In the genomic region with DNA sequence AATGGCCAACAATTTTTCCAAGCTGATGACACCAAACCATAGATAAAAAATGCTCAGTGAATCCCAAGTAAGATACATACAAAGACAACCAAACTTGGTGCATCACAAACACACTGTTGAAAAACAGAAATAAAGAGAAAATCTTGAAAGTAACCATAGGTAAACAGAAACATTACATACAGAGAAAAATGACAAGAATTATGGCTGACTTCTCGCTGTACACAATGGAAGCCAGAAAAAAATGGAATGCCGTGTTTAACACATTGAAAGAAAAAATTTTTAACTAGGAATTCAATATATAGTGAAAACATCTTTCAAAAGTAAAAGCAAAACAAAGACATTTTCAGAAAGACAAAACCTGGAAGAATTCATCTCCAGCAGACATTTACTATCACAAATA, we compare ENCODE assay signal across 22 cellular contexts. TPM values are rescaled to one million over a fixed set of nuclear protein-coding genes. Genes with fewer than 3 reads are reported as not detected.
A peak's percentile ranks its signal among the peaks of the same experiment; 100 is the strongest.
DNase-seq lines count a peak whose midpoint lies in the region; ATAC-seq, FAIRE-seq and TF ChIP-seq lines count a peak whose summit lies in the region.
"Had no signal": no experiment of that assay in that cellular context is flagged by ENCODE, and none has a peak within 500 bp of the region (broad histone marks: within the 10 kb centered on the region; RNA-seq: fewer than 3 reads in every experiment).

No MANE protein-coding gene starts in this region.

- H3K36me3 ChIP-seq in HEK293 (ENCODE audit: control insufficient read depth in 2 of 2, insufficient read depth in 1 of 2, low read length in 2 of 2) (peaks cover 9 to 32% of the 10 kb centered on the region in 2 experiments; a peak in 2 of 3 replicates), GM12878 (ENCODE audit: control insufficient read depth in 2 of 2, insufficient read depth in 2 of 2, low read length in 1 of 2) (peaks cover 10 to 35% of the 10 kb centered on the region in 2 experiments)

- POLR2A ChIA-PET in HEK293 (lab: Yijun Ruan, JAX) = no interaction called here
- POLR2A ChIA-PET in GM12878 (lab: Charles Lee) = no interaction called here

- no peak for TF ChIP-seq POLR2A in GM12878 (IDR thresholded peaks at IDR 0.05; ENCODE audit: low read depth, low read length)

- intact Hi-C loops in GM12878 (cut with micrococcal nuclease; ENCODE audit: unreplicated experiment) = no loop called here

- peaks cover 3% of the 10 kb centered on the region; the same call in 1 of the 2 replicates for H4K20me1 ChIP-seq in GM12878 (ENCODE audit: control insufficient read depth, insufficient read depth)

- H3K4me3 ChIP-seq in HEK293 (ENCODE audit: low read depth, low read length) (no peak overlapping the region), GM12878 (no peak overlapping the region)

- H3K9ac ChIP-seq in GM12878 (ENCODE audit: control insufficient read depth, insufficient read depth, low read length) = no peak overlapping the region

- no peak for FAIRE-seq in GM12878 (lab: Jason Lieb, UNC)
- FAIRE-seq: A204.1, GM12891, GM19239, H1 had no signal

- BruUV-seq in GM12878 (replicated peaks; lab: Mats Ljungman, UMichigan) = no TSS peak

- CTCF ChIA-PET in HEK293 (lab: Yijun Ruan, JAX) = interaction anchor here (0.5 kb wide), 1 partner anchor 317 kb away, joined by 3 read pairs; no protein-coding TSS in a partner anchor
- CTCF ChIA-PET in GM12878 (lab: Yijun Ruan, JAX) = interaction anchor here (1.3 kb wide), 1 partner anchor 14 kb away, joined by 4 read pairs; no protein-coding TSS in a partner anchor

- peak overlapping the region; percentile 13 for H3K27ac Mint-ChIP-seq in activated T-cell treated with anti-CD3 and anti-CD28 coated beads, Interleukin-2, amount 50 U/mL, for 24 hours
- H3K27ac Mint-ChIP-seq in endothelial cell (ENCODE audit: unreplicated experiment) = peak overlapping the region; percentile 3
- H3K27ac Mint-ChIP-seq: H9 had no signal

- H3K4me1 Mint-ChIP-seq in activated T-cell treated with anti-CD3 and anti-CD28 coated beads, Interleukin-2, amount 50 U/mL, for 24 hours (ENCODE audit: low read depth) = peaks cover 3% of the 10 kb centered on the region
- peaks cover 25% of the 10 kb centered on the region for H3K4me1 Mint-ChIP-seq in endothelial cell (ENCODE audit: unreplicated experiment)
- H3K4me1 Mint-ChIP-seq: H9 had no signal

- no peak for DNase-seq in activated T-cell treated with anti-CD3 and anti-CD28 coated beads, Interleukin-2, amount 50 U/mL, for 24 hours
- DNase-seq in activated T-cell treated with anti-CD3 and anti-CD28 coated beads, Interleukin-2, amount 50 U/mL, for 48 hours = no peak
- no peak for DNase-seq in GM12878 (ENCODE audit: low read depth, low spot score)
- no peak for DNase-seq in endothelial cell (ENCODE audit: low spot score)
- DNase-seq in T-helper 9 cell = no peak
- DNase-seq: ACHN; BE2C; C1 segment of cervical spinal cord; CD4-positive, CD25-positive, alpha-beta regulatory T cell; CD8-positive, alpha-beta memory T cell; COR-L47; DMS 273 treated with DMSO at 0.1 percent for 48 hours; DMS53; DND-41; EL; H9 had no signal

- ATAC-seq in GM12878 (no peak), HG02623 (IDR thresholded peaks at IDR 0.05; ENCODE audit: unreplicated experiment) (no peak)

- TF ChIP-seq CTCF in HEK293 (tag by site-specific recombination; IDR thresholded peaks at IDR 0.05) (no peak), GM12878 (IDR thresholded peaks at IDR 0.05 in 2 of 3, conservative IDR thresholded peaks at IDR 0.05 in 1 of 3; ENCODE audit: control insufficient read depth in 2 of 3, extremely low read depth in 1 of 3, insufficient read depth in 1 of 3, low read depth in 3 of 3, low read length in 3 of 3) (no peak), endothelial cell (IDR thresholded peaks at IDR 0.05; ENCODE audit: unreplicated experiment) (no peak)

- RAD21 ChIA-PET in GM12878 (lab: Charles Lee; ENCODE audit: unreplicated experiment) = no interaction called here

- no peaks in the 10 kb centered on the region for H3K27me3 Mint-ChIP-seq in activated T-cell treated with anti-CD3 and anti-CD28 coated beads, Interleukin-2, amount 50 U/mL, for 24 hours
- peaks cover 3% of the 10 kb centered on the region for H3K27me3 Mint-ChIP-seq in endothelial cell (ENCODE audit: unreplicated experiment)
- H3K27me3 Mint-ChIP-seq: CD4-positive, CD25-positive, alpha-beta regulatory T cell; CD8-positive, alpha-beta memory T cell had no signal

- no peak overlapping the region for H3K4me3 Mint-ChIP-seq in activated T-cell treated with anti-CD3 and anti-CD28 coated beads, Interleukin-2, amount 50 U/mL, for 24 hours
- no peak overlapping the region for H3K4me3 Mint-ChIP-seq in endothelial cell (ENCODE audit: unreplicated experiment)
- H3K4me3 Mint-ChIP-seq: CD4-positive, CD25-positive, alpha-beta regulatory T cell; CD8-positive, alpha-beta memory T cell; H9 had no signal

- TF ChIP-seq EP300 in GM12878 (IDR thresholded peaks at IDR 0.05; ENCODE audit: borderline replicate concordance in 1 of 2, control insufficient read depth in 1 of 2, low read depth in 2 of 2, low read length in 2 of 2) = no peak

- in situ Hi-C loops in GM12878 (cut with MboI) = no loop called here

- H3K36me3 Mint-ChIP-seq in activated T-cell treated with anti-CD3 and anti-CD28 coated beads, Interleukin-2, amount 50 U/mL, for 24 hours (ENCODE audit: low read depth) = peaks cover 86% of the 10 kb centered on the region
- H3K36me3 Mint-ChIP-seq in endothelial cell (ENCODE audit: low read depth, unreplicated experiment) = peaks cover 60% of the 10 kb centered on the region

- no peaks in the 10 kb centered on the region for H3K4me1 ChIP-seq in HEK293 (ENCODE audit: control insufficient read depth, insufficient read depth, low read length)
- peaks cover 7% of the 10 kb centered on the region for H3K4me1 ChIP-seq in GM12878 (ENCODE audit: control insufficient read depth, insufficient read depth, low read length)
- H3K4me1 ChIP-seq: BE2C had no signal

- no peak for TF ChIP-seq RAD21 in GM12878 (IDR thresholded peaks at IDR 0.05; ENCODE audit: insufficient read depth, low read depth, low read length)

- H3K79me2 ChIP-seq in GM12878 (ENCODE audit: control insufficient read depth, insufficient read depth, low read length) = peaks cover 4% of the 10 kb centered on the region

- H3K27me3 ChIP-seq in GM12878 (replicated peaks in 1 of 2; ENCODE audit: control insufficient read depth in 2 of 2, insufficient read depth in 2 of 2, low read length in 1 of 2) = no peaks in the 10 kb centered on the region
- H3K27me3 ChIP-seq: BE2C had no signal

- H3K4me2 ChIP-seq in GM12878 (ENCODE audit: control insufficient read depth, insufficient read depth) = no peak overlapping the region

- no peak overlapping the region for H3K27ac ChIP-seq in HEK293 (ENCODE audit: extremely low read depth, low read depth, low read length)
- no peak overlapping the region for H3K27ac ChIP-seq in GM12878 (ENCODE audit: control insufficient read depth, insufficient read depth)

- WGBS in GM12878 (ENCODE audit: insufficient coverage, insufficient replicate concordance, low lambda C conversion rate, missing lambda C conversion rate) = 81% methylated on average over 2 of the region's 2 CpGs

- H2AFZ ChIP-seq in GM12878 (ENCODE audit: control insufficient read depth, low read depth, low read length) = no peak overlapping the region

- H3K9me3 ChIP-seq in HEK293 (ENCODE audit: control insufficient read depth, insufficient read depth, low read depth, low read length) = no peaks in the 10 kb centered on the region
- peaks cover 9% of the 10 kb centered on the region for H3K9me3 ChIP-seq in GM12878 (replicated peaks; ENCODE audit: control insufficient read depth, insufficient read depth, low read length)
- H3K9me3 ChIP-seq: BE2C had no signal

- H3K9me3 Mint-ChIP-seq in activated T-cell treated with anti-CD3 and anti-CD28 coated beads, Interleukin-2, amount 50 U/mL, for 24 hours = peaks cover 8% of the 10 kb centered on the region
- no peaks in the 10 kb centered on the region for H3K9me3 Mint-ChIP-seq in endothelial cell (ENCODE audit: unreplicated experiment)
- H3K9me3 Mint-ChIP-seq: CD8-positive, alpha-beta memory T cell had no signal

- SMC1A ChIA-PET in GM12878 (lab: Charles Lee; ENCODE audit: uncharacterized antibody, unreplicated experiment) = interaction anchor here (0.6 to 1.6 kb wide), 4 partner anchors 8 to 1221 kb away, joined by 3 read pairs; no protein-coding TSS in a partner anchor

TF ChIP-seq in HEK293, 187 proteins besides CTCF, POLR2A, EP300 and RAD21 (continues in another document):
- TF ChIP-seq SETDB1 (IDR thresholded peaks at IDR 0.05; ENCODE audit: insufficient read length, low read length) = peak; percentile 68

TF ChIP-seq in GM12878, 131 proteins besides CTCF, POLR2A, EP300 and RAD21 (continues in another document):
- no peak for TF ChIP-seq CEBPB (IDR thresholded peaks at IDR 0.05; ENCODE audit: borderline replicate concordance in 1 of 2, low read depth in 2 of 2, low read length in 2 of 2)
- TF ChIP-seq TARDBP (IDR thresholded peaks at IDR 0.05; ENCODE audit: borderline replicate concordance) = no peak
- TF ChIP-seq SUZ12 (IDR thresholded peaks at IDR 0.05; ENCODE audit: unreplicated experiment) = no peak
- TF ChIP-seq, protein P1, sequence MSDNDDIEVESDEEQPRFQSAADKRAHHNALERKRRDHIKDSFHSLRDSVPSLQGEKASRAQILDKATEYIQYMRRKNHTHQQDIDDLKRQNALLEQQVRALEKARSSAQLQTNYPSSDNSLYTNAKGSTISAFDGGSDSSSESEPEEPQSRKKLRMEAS (IDR thresholded peaks at IDR 0.05; ENCODE audit: low read depth, low read length) = no peak
- TF ChIP-seq PAX5 (IDR thresholded peaks at IDR 0.05; ENCODE audit: borderline replicate concordance, low read depth, low read length) = no peak
- TF ChIP-seq NR2F1 (conservative IDR thresholded peaks at IDR 0.05) = no peak
- no peak for TF ChIP-seq DPF2 (IDR thresholded peaks at IDR 0.05)

RNA-seq across cellular contexts. Expression of gene DAP, which starts 20.6 kb away (rescaled TPM):
- total RNA-seq in GM12878 (2013; cell fraction: nucleolus; rRNA removed) = 67.9 and 68.0 TPM in 2 replicates
- total RNA-seq in GM12878 (2014; rRNA removed) (24.9 and 25.7 TPM in 2 replicates), GM12878 (2014; rRNA removed; fragmentation: Illumina TruSeq; extraction: Trizol) (27.2 and 28.9 TPM in 2 replicates), GM12878 (2021) (93.1 and 94.8 TPM in 2 replicates), endothelial cell (ENCODE audit: unreplicated experiment) (231 TPM)
- 64.4 TPM for polyA plus RNA-seq in GM12878 (2011; ENCODE audit: low read depth)
- polyA plus RNA-seq in GM12878 (2011; rRNA removed) (27.0 and 35.0 TPM in 2 replicates), GM12878 (2014; fragmentation: Illumina TruSeq; extraction: Trizol) (63.7 and 98.6 TPM in 2 replicates), GM12878 (2014; fragmentation: Nextera tagmentation; extraction: Ambion mirVana) (10 to 100 TPM; 12.9 to 18.1 TPM), GM12878 (2014; rRNA removed) (64.9 and 67.3 TPM in 2 replicates), GM12878 (2016; fragmentation: Nextera tagmentation; extraction: Ambion mirVana) (100 to 1,000 TPM; 123 to 130 TPM)
- 63.7 and 66.4 TPM in 2 replicates for polyA plus RNA-seq in GM12878 (2011; cell fraction: cytosol; rRNA removed)
- 46.5 and 46.6 TPM in 2 replicates for polyA plus RNA-seq in GM12878 (2011; cell fraction: nucleus; rRNA removed)
- 82.2 and 86.0 TPM in 2 replicates for polyA plus RNA-seq in GM12878 (2012)
- 25.2 and 44.6 TPM in 2 replicates for polyA minus RNA-seq in GM12878 (2011; rRNA and poly(A)+ RNA removed)
- 19.5 and 24.0 TPM in 2 replicates for polyA minus RNA-seq in GM12878 (2011; cell fraction: cytosol; rRNA and poly(A)+ RNA removed)
- 18.0 and 33.5 TPM in 2 replicates for polyA minus RNA-seq in GM12878 (2011; cell fraction: nucleus; rRNA and poly(A)+ RNA removed)
